ENCODE assay signal across 18 cellular contexts in the genomic region with DNA sequence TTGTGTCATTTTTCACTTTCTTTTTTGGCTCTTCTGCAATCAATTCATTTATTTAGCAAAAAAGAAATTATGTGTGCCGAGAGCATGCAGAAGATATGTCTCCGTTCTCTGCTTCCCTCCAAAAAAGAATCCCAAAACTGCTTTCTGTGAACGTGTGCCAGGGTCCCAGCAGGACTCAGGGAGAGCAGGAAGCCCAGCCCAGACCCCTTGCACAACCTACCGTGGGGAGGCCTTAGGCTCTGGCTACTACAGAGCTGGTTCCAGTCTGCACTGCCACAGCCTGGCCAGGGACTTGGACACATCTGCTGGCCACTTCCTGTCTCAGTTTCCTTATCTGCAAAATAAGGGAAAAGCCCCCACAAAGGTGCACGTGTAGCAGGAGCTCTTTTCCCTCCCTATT. TPM values are rescaled to one million over a fixed set of nuclear protein-coding genes. Genes with fewer than 3 reads are reported as not detected.
A peak's percentile ranks its signal among the peaks of the same experiment; 100 is the strongest.
DNase-seq lines count a peak whose midpoint lies in the region; ATAC-seq and TF ChIP-seq lines count a peak whose summit lies in the region.
"Had no signal": no experiment of that assay in that cellular context is flagged by ENCODE, and none has a peak within 500 bp of the region (broad histone marks: within the 10 kb centered on the region; RNA-seq: fewer than 3 reads in every experiment).

No MANE protein-coding gene starts in this region.

- H4K20me1 ChIP-seq in BLaER1 treated with 17β-estradiol and CSF1 and Interleukin-3, amounts not matched to agents 10 nM and 100 nM, result peaks cover 0 to 36% (median 0%) of the 10 kb centered on the region in 11 experiments; a peak in 4 of 22 replicates

- TF ChIP-seq CTCF in adrenal gland (IDR thresholded peaks at IDR 0.05) (no peak), right atrium auricular region (IDR thresholded peaks at IDR 0.05) (no peak)

- H3K4me2 ChIP-seq in BLaER1 treated with 17β-estradiol and CSF1 and Interleukin-3, amounts not matched to agents 10 nM and 100 nM, result peak overlapping the region; percentile 43 to 85 (median 75)
- H3K4me2 ChIP-seq: smooth muscle cell had no signal

- no peak overlapping the region for H3K4me3 ChIP-seq in BLaER1 treated with 17β-estradiol and CSF1 and Interleukin-3, amounts not matched to agents 10 nM and 100 nM
- no peak overlapping the region for H3K4me3 ChIP-seq in adrenal gland
- H3K4me3 ChIP-seq in right atrium auricular region, result no peak overlapping the region
- peak overlapping the region; percentile 1 for H3K4me3 ChIP-seq in skeletal muscle cell (ENCODE audit: low read depth, low read length)
- H3K4me3 ChIP-seq: GM23248, heart left ventricle, smooth muscle cell had no signal

- H3K9ac ChIP-seq in BLaER1 treated with 17β-estradiol and CSF1 and Interleukin-3, amounts not matched to agents 10 nM and 100 nM, result peak overlapping the region in 7 of 11 experiments; percentile 6 to 54 (median 24); a peak in 6 of 22 replicates
- H3K9ac ChIP-seq: GM23248 had no signal

- H3K27ac ChIP-seq in BLaER1 treated with 17β-estradiol and CSF1 and Interleukin-3, amounts not matched to agents 10 nM and 100 nM, result no peak overlapping the region
- peak overlapping the region in 3 of 5 donors; percentile 26 to 80 (median 30) for H3K27ac ChIP-seq in adrenal gland
- no peak overlapping the region for H3K27ac ChIP-seq in right atrium auricular region
- H3K27ac ChIP-seq: epithelial cell of prostate, GM23248 had no signal

- peaks cover 0 to 8% (median 0%) of the 10 kb centered on the region in 11 experiments; a peak in 3 of 22 replicates for H3K27me3 ChIP-seq in BLaER1 treated with 17β-estradiol and CSF1 and Interleukin-3, amounts not matched to agents 10 nM and 100 nM
- H3K27me3 ChIP-seq in adrenal gland, result no peaks in the 10 kb centered on the region
- no peaks in the 10 kb centered on the region for H3K27me3 ChIP-seq in right atrium auricular region

- H3K9me3 ChIP-seq in BLaER1 treated with 17β-estradiol and CSF1 and Interleukin-3, amounts not matched to agents 10 nM and 100 nM (replicated peaks in 1 of 11), result no peaks in the 10 kb centered on the region
- no peaks in the 10 kb centered on the region for H3K9me3 ChIP-seq in adrenal gland (replicated peaks in 1 of 3)
- no peaks in the 10 kb centered on the region for H3K9me3 ChIP-seq in right atrium auricular region
- H3K9me3 ChIP-seq: heart left ventricle had no signal

- ATAC-seq in HG03196 (IDR thresholded peaks at IDR 0.05; ENCODE audit: unreplicated experiment) (no peak), GM19023 (IDR thresholded peaks at IDR 0.05; ENCODE audit: unreplicated experiment) (no peak), HG02610 (IDR thresholded peaks at IDR 0.05; ENCODE audit: unreplicated experiment) (no peak)
- ATAC-seq: stimulated activated naive B cell treated with anti-CD40 and anti-IgM and Interleukin-4, amounts not matched to agents 10 μg/mL and 1 μg/mL and 100 μg/mL, for 72 hours had no signal

- no peaks in the 10 kb centered on the region for H3K36me3 ChIP-seq in BLaER1 treated with 17β-estradiol and CSF1 and Interleukin-3, amounts not matched to agents 10 nM and 100 nM
- H3K36me3 ChIP-seq in adrenal gland (replicated peaks in 1 of 2) (no peaks in the 10 kb centered on the region), right atrium auricular region (no peaks in the 10 kb centered on the region)
- H3K36me3 ChIP-seq: heart left ventricle had no signal

- intact Hi-C loops in adrenal gland (cut with DNase I), result no loop called here

- DNase-seq in adrenal gland, result peak in 3 of 7 donors; percentile 25 to 49 (median 41)
- DNase-seq in right atrium auricular region (ENCODE audit: low spot score), result peak; percentile 66
- no peak for DNase-seq in skeletal muscle cell (ENCODE audit: low read depth)
- no peak for DNase-seq in SHP77 (lab: John Stamatoyannopoulos, UW)
- DNase-seq: activated CD4-positive, alpha-beta T cell treated with anti-CD3 and anti-CD28 coated beads for 48 hours; activated naive CD4-positive, alpha-beta T cell treated with anti-CD3 and anti-CD28 coated beads for 36 hours; COR-L47; cortex of kidney; GM23248; NCI-H446 treated with DMSO at 0.1 percent for 48 hours; stimulated activated naive B cell treated with anti-CD40 and anti-IgM and Interleukin-4, amounts not matched to agents 10 μg/mL and 1 μg/mL and 100 μg/mL, for 72 hours had no signal

- TF ChIP-seq POLR2A in adrenal gland (IDR thresholded peaks at IDR 0.05), result no peak

- WGBS in adrenal gland, 4 donors, result 7 to 28% (median 21%) methylated on average over 4 to 5 of the region's 5 CpGs

- H3K4me1 ChIP-seq in BLaER1 treated with 17β-estradiol and CSF1 and Interleukin-3, amounts not matched to agents 10 nM and 100 nM, result peaks cover 15 to 56% (median 51%) of the 10 kb centered on the region in 10 experiments
- peaks cover 19 to 31% of the 10 kb centered on the region in 2 donors for H3K4me1 ChIP-seq in adrenal gland (replicated peaks in 1 of 2)
- H3K4me1 ChIP-seq in right atrium auricular region, result peaks cover 0 to 25% of the 10 kb centered on the region in 2 donors

RNA-seq across cellular contexts. Expression of a gene that starts 2.4 kb away (rescaled TPM):
- total RNA-seq in adrenal gland (10 to 100 TPM; 16.3 to 89.5 (median 29.9) TPM), right atrium auricular region (1 to 10 TPM in 1 of 2 donors, under 1 TPM in 1; 0.48 to 1.5 TPM)
- 10 to 100 TPM; 12.3 to 14.6 (median 12.5) TPM for polyA plus RNA-seq in adrenal gland
- total RNA-seq: GM23248 had no signal

RNA-seq across cellular contexts. Expression of a gene that starts 44.4 kb away (rescaled TPM):
- total RNA-seq in adrenal gland (10 to 100 TPM; 21.3 to 64.8 (median 48.8) TPM), right atrium auricular region (10 to 100 TPM; 25.4 to 26.7 TPM)
- polyA plus RNA-seq in adrenal gland, result 10 to 100 TPM in 2 of 3 donors, 1 to 10 TPM in 1; 6.4 to 22.9 (median 10.2) TPM

Comparison
In these comparisons a context has a peak if more than half of its experiments do, and no peak if none do; other contexts are left out.
1. H3K27ac ChIP-seq: peak in adrenal gland (3 of 5); none in BLaER1 treated with 17β-estradiol and CSF1 and Interleukin-3, amounts not matched to agents 10 nM and 100 nM (0 of 11) and right atrium auricular region (0 of 2).
2. RNA of a gene that starts 2.4 kb away (total RNA-seq): 16.3 to 89.5 TPM in adrenal gland; 0.48 to 1.5 TPM in right atrium auricular region; every median in the first group is over 4 times any median in the second.